ENCODE assay signal across 9 cellular contexts in genomic region chr9:83965350-83966208, GRCh38. TPM values are rescaled to one million over a fixed set of nuclear protein-coding genes. Genes with fewer than 3 reads are reported as not detected.
DNase-seq lines count a peak whose midpoint lies in the region; ATAC-seq and TF ChIP-seq lines count a peak whose summit lies in the region.
"Had no signal": no experiment of that assay in that cellular context is flagged by ENCODE, and none has a peak within 500 bp of the region (broad histone marks: within the 10 kb centered on the region; RNA-seq: fewer than 3 reads in every experiment).

No MANE protein-coding gene starts in this region.

- WGBS in mesendoderm (ENCODE audit: extremely low coverage, insufficient coverage, low lambda C conversion rate), result no CpG with 5 or more reads among the region's 11 CpGs
- no CpG with 5 or more reads among the region's 11 CpGs for WGBS in trophoblast cell (ENCODE audit: extremely low coverage, insufficient coverage, insufficient read length)

- TF ChIP-seq CTCF in Calu3 (IDR thresholded peaks at IDR 0.05; ENCODE audit: unreplicated experiment), result no peak
- TF ChIP-seq CTCF in activated B cell treated with CpG ODN at 0.5 μM for 24 hours (IDR thresholded peaks at IDR 0.05), result no peak

- no peak overlapping the region for H3K9ac ChIP-seq in mesendoderm (ENCODE audit: low read length)
- no peak overlapping the region for H3K9ac ChIP-seq in trophoblast cell (ENCODE audit: low read length)

- H3K79me1 ChIP-seq in mesendoderm (ENCODE audit: low read length) (no peaks in the 10 kb centered on the region), trophoblast cell (ENCODE audit: low read length) (no peaks in the 10 kb centered on the region)

- H3K4me1 Mint-ChIP-seq in Calu3 (ENCODE audit: low read depth, unreplicated experiment), result peaks cover 7% of the 10 kb centered on the region
- H3K4me1 Mint-ChIP-seq in activated B cell treated with CpG ODN at 0.5 μM for 24 hours, result peaks cover 5% of the 10 kb centered on the region

- intact Hi-C loops in Calu3 (cut with micrococcal nuclease; ENCODE audit: unreplicated experiment), result no loop called here
- intact Hi-C loops in activated B cell treated with CpG ODN at 0.5 μM for 24 hours (cut with micrococcal nuclease), result loop anchor here (1.0 kb wide), 1 partner anchor 9 kb away; a partner anchor contains a TSS

- no peak overlapping the region for H3K56ac ChIP-seq in mesendoderm (ENCODE audit: low read length)

- peaks cover 64% of the 10 kb centered on the region for H3K36me3 Mint-ChIP-seq in Calu3 (ENCODE audit: insufficient read depth, unreplicated experiment)
- peaks cover 46% of the 10 kb centered on the region for H3K36me3 Mint-ChIP-seq in activated B cell treated with CpG ODN at 0.5 μM for 24 hours (ENCODE audit: low read depth)

- H2AK5ac ChIP-seq in mesendoderm (ENCODE audit: low read length), result no peak overlapping the region
- no peak overlapping the region for H2AK5ac ChIP-seq in trophoblast cell (ENCODE audit: low read length)

- H3K27ac ChIP-seq in mesendoderm (ENCODE audit: low read depth, low read length) (no peak overlapping the region), substantia nigra (ENCODE audit: low read depth, low read length, poor library complexity, severe bottlenecking) (no peak overlapping the region), trophoblast cell (ENCODE audit: low read depth, low read length) (no peak overlapping the region)

- H2AFZ ChIP-seq in trophoblast cell (ENCODE audit: insufficient read depth, low read length, poor library complexity), result no peak overlapping the region

- H3K36me3 ChIP-seq in mesendoderm (ENCODE audit: control insufficient read depth, insufficient read depth, low read length), result no peaks in the 10 kb centered on the region
- H3K36me3 ChIP-seq in trophoblast cell (ENCODE audit: control insufficient read depth in 1 of 2, insufficient read depth in 2 of 2, low read length in 2 of 2), result peaks cover 3 to 13% of the 10 kb centered on the region in 2 experiments

- H3K14ac ChIP-seq in trophoblast cell (ENCODE audit: low read length), result no peak overlapping the region

- no peak overlapping the region for H3K4me3 ChIP-seq in mesendoderm (ENCODE audit: low read length)
- H3K4me3 ChIP-seq in trophoblast cell (ENCODE audit: low read depth, low read length), result no peak overlapping the region

- no peak overlapping the region for H4K5ac ChIP-seq in mesendoderm (ENCODE audit: low read length)

- H3K23ac ChIP-seq in mesendoderm (ENCODE audit: low read length), result no peak overlapping the region
- no peak overlapping the region for H3K23ac ChIP-seq in trophoblast cell (ENCODE audit: low read length)

- no peak overlapping the region for H3K4me3 Mint-ChIP-seq in Calu3 (ENCODE audit: low read depth, unreplicated experiment)
- H3K4me3 Mint-ChIP-seq in activated B cell treated with CpG ODN at 0.5 μM for 24 hours, result no peak overlapping the region

- H4K91ac ChIP-seq in trophoblast cell (ENCODE audit: low read depth, low read length), result no peak overlapping the region

- DNase-seq in Calu3 (no peak), HT-29 (ENCODE audit: low spot score) (peak; percentile 40), activated B cell treated with CpG ODN at 0.5 μM for 24 hours (no peak), mesendoderm (peak; percentile 65), substantia nigra (lab: John Stamatoyannopoulos, UW) (no peak), trophoblast cell (no peak)
- DNase-seq: effector memory CD4-positive, alpha-beta T cell had no signal

- H3K27me3 Mint-ChIP-seq in Calu3 (ENCODE audit: unreplicated experiment) (no peaks in the 10 kb centered on the region), activated B cell treated with CpG ODN at 0.5 μM for 24 hours (no peaks in the 10 kb centered on the region)

- H3K9me3 Mint-ChIP-seq in Calu3 (ENCODE audit: low read depth, unreplicated experiment), result no peaks in the 10 kb centered on the region
- H3K9me3 Mint-ChIP-seq in activated B cell treated with CpG ODN at 0.5 μM for 24 hours, result no peaks in the 10 kb centered on the region

- POLR2A ChIA-PET in activated B cell treated with CpG ODN at 0.5 μM for 24 hours (lab: Charles Lee), result interaction anchor here (1.2 to 2.0 kb wide), 3 partner anchors 9 to 15 kb away, joined by 4 to 9 read pairs (median 5); partner anchors contain the start of genes HNRNPK and RMI1

- peak overlapping the region; percentile 77 for H3K27ac Mint-ChIP-seq in Calu3 (ENCODE audit: unreplicated experiment)
- peak overlapping the region; percentile 57 for H3K27ac Mint-ChIP-seq in activated B cell treated with CpG ODN at 0.5 μM for 24 hours

- H3K4me1 ChIP-seq in mesendoderm (ENCODE audit: control insufficient read depth, low read depth, low read length) (no peaks in the 10 kb centered on the region), trophoblast cell (ENCODE audit: control insufficient read depth in 1 of 2, insufficient read depth in 2 of 2, low read length in 2 of 2) (peaks cover 3% of the 10 kb centered on the region in 2 experiments)

- H2BK5ac ChIP-seq in mesendoderm (ENCODE audit: low read length) (no peak overlapping the region), trophoblast cell (ENCODE audit: low read depth, low read length, poor library complexity) (no peak overlapping the region)

- H3K4me2 ChIP-seq in mesendoderm (ENCODE audit: low read length) (no peak overlapping the region), trophoblast cell (ENCODE audit: low read length) (no peak overlapping the region)

- H2BK12ac ChIP-seq in trophoblast cell (ENCODE audit: low read length), result no peak overlapping the region

- peak; percentile 14 for ATAC-seq in activated B cell treated with CpG ODN at 0.5 μM for 24 hours (ENCODE audit: low read depth)
- ATAC-seq in HG03135 (IDR thresholded peaks at IDR 0.05; ENCODE audit: unreplicated experiment), result no peak
- no peak for ATAC-seq in GM21619 (IDR thresholded peaks at IDR 0.05; ENCODE audit: unreplicated experiment)

- no peaks in the 10 kb centered on the region for H3K9me3 ChIP-seq in trophoblast cell (ENCODE audit: insufficient read depth, low read depth, low read length)

- H4K8ac ChIP-seq in mesendoderm (ENCODE audit: low read depth, low read length) (no peak overlapping the region), trophoblast cell (ENCODE audit: low read depth, low read length) (no peak overlapping the region)

- H3K27me3 ChIP-seq in mesendoderm (ENCODE audit: insufficient read depth, low read length, poor library complexity) (no peaks in the 10 kb centered on the region), trophoblast cell (ENCODE audit: insufficient read depth, low read length) (no peaks in the 10 kb centered on the region)

- no peak overlapping the region for H3K4ac ChIP-seq in mesendoderm (ENCODE audit: low read depth, low read length)
- H3K4ac ChIP-seq in trophoblast cell (ENCODE audit: low read depth, low read length), result no peak overlapping the region

- H2BK120ac ChIP-seq in mesendoderm (ENCODE audit: low read depth, low read length) (no peak overlapping the region), trophoblast cell (ENCODE audit: insufficient read depth, low read length, poor library complexity) (no peak overlapping the region)

- no peak overlapping the region for H4K12ac ChIP-seq in trophoblast cell (ENCODE audit: low read depth, low read length)

- no peaks in the 10 kb centered on the region for H3K79me2 ChIP-seq in mesendoderm (ENCODE audit: control insufficient read depth, insufficient read depth, low read length)
- H3K79me2 ChIP-seq in trophoblast cell (ENCODE audit: control insufficient read depth, insufficient read depth, low read length, poor library complexity), result no peaks in the 10 kb centered on the region

- CTCF ChIA-PET in Calu3 (lab: Charles Lee), result no interaction called here
- CTCF ChIA-PET in activated B cell treated with CpG ODN at 0.5 μM for 24 hours (lab: Charles Lee), result no interaction called here

- H3K18ac ChIP-seq in mesendoderm (ENCODE audit: low read length), result no peak overlapping the region
- no peak overlapping the region for H3K18ac ChIP-seq in trophoblast cell (ENCODE audit: low read length)

- no peak overlapping the region for H2BK15ac ChIP-seq in mesendoderm (replicated peaks; ENCODE audit: low read depth)

- no TSS peak for BruUV-seq in Calu3 (replicated peaks; lab: Mats Ljungman, UMichigan)

RNA-seq across cellular contexts. Expression of gene HNRNPK, which starts 14.4 kb away (rescaled TPM):
- total RNA-seq in Calu3 (2022) (517 and 543 TPM in 2 replicates), activated B cell treated with CpG ODN at 0.5 μM for 24 hours (645 and 678 TPM in 2 replicates)
- 552 and 575 TPM in 2 replicates for total RNA-seq in HT-29 (2014; rRNA removed; shearing (Covaris generic))
- 765 TPM for polyA plus RNA-seq in mesendoderm (2013, experiment 1 of 2)
- 777 TPM for polyA plus RNA-seq in mesendoderm (2013, experiment 2 of 2)
- polyA plus RNA-seq in trophoblast cell (2013), result 450 and 455 TPM in 2 replicates

RNA-seq across cellular contexts. Expression of gene RMI1, which starts 15.0 kb away (rescaled TPM):
- 13.4 and 15.4 TPM in 2 replicates for total RNA-seq in Calu3 (2022)
- 2.2 and 2.4 TPM in 2 replicates for total RNA-seq in HT-29 (2014; rRNA removed; shearing (Covaris generic))
- total RNA-seq in activated B cell treated with CpG ODN at 0.5 μM for 24 hours, result 6.6 and 8.5 TPM in 2 replicates
- 27.8 TPM for polyA plus RNA-seq in mesendoderm (2013, experiment 1 of 2)
- 27.4 TPM for polyA plus RNA-seq in mesendoderm (2013, experiment 2 of 2)
- polyA plus RNA-seq in trophoblast cell (2013), result 9.1 and 9.3 TPM in 2 replicates

RNA-seq across cellular contexts. Expression of gene KIF27, which starts 44.3 kb away (rescaled TPM):
- total RNA-seq in Calu3 (2022) (5.8 and 6.6 TPM in 2 replicates), activated B cell treated with CpG ODN at 0.5 μM for 24 hours (4.9 and 5.1 TPM in 2 replicates)
- total RNA-seq in HT-29 (2014; rRNA removed; shearing (Covaris generic)), result 0.20 and 0.37 TPM in 2 replicates
- 1.5 TPM for polyA plus RNA-seq in mesendoderm (2013, experiment 1 of 2)
- 1.5 TPM for polyA plus RNA-seq in mesendoderm (2013, experiment 2 of 2)
- 1.9 and 2.0 TPM in 2 replicates for polyA plus RNA-seq in trophoblast cell (2013)

Comparison
In these comparisons a context has a peak if more than half of its experiments do, and no peak if none do; other contexts are left out.
1. DNase-seq: peak in HT-29 (single experiment) and mesendoderm (single experiment); none in Calu3 (single experiment), activated B cell treated with CpG ODN at 0.5 μM for 24 hours (single experiment), substantia nigra (0 of 49) and trophoblast cell (0 of 2).